10 cellular contexts compared by ENCODE assay signal in the genomic region with DNA sequence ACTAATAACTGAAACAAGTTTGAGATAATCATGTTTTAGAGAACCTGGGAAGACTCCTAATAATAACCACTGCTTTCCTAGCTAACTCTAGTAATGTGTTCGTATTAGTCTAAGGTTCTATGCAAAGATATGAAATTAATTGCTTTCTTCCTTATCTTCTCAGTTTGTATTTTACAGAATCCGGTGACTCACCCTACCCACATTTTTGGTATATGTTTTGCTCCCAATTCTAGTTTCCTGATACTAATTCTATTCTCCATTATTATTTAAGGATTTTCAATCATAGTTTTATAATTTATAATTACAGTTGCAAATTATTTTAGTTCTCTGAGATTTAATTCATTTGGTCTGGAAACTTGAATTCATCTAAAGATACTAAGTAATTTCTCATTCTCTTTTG.
"Had no signal": no experiment of that assay in that cellular context is flagged by ENCODE, and none has a peak within 500 bp of the region (broad histone marks: within the 10 kb centered on the region; RNA-seq: fewer than 3 reads in every experiment).

No MANE protein-coding gene starts in this region.

- H3K9ac ChIP-seq: GM23248 had no signal

- H3K27ac ChIP-seq: GM23248 had no signal

- H3K4me2 ChIP-seq: GM23338 had no signal

- H3K36me3 ChIP-seq: HAP-1 had no signal

- H2AFZ ChIP-seq: GM23248, GM23338 had no signal

- H3K4me1 ChIP-seq: HAP-1 had no signal

- FAIRE-seq: H1, H54 had no signal

- DNase-seq: GM23248, GOT3, H7, H9, HCEC 1CT, HFFc6 had no signal

- H3K4me3 ChIP-seq: GM23248, GM23338, HAP-1 had no signal

- H3K9me3 ChIP-seq: HAP-1 had no signal
